ENCODE assay signal across 18 cellular contexts in the genomic region with DNA sequence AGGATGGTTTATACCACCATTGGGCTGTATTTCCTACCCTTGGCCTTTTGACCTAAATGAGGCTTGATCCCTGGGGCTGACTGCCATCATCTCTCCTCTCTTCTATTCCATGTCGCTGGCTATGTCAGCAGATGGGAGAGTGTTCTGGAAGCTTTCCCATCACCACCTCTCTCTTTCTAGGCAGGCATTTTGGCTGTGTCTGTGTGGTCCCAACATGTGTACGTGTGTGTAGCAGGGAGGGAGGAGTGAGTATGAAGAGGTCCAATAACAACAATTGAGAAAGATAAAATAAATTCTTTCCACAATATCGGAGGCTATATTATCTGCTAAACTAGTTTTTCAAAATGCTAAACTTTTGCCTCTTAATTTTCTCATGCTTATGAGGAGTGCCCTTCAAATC. TPM values are rescaled to one million over a fixed set of nuclear protein-coding genes. Genes with fewer than 3 reads are reported as not detected.
DNase-seq lines count a peak whose midpoint lies in the region; ATAC-seq and TF ChIP-seq lines count a peak whose summit lies in the region.
"Had no signal": no experiment of that assay in that cellular context is flagged by ENCODE, and none has a peak within 500 bp of the region (broad histone marks: within the 10 kb centered on the region; RNA-seq: fewer than 3 reads in every experiment).

No MANE protein-coding gene starts in this region.

- H3K36me3 Mint-ChIP-seq in nephron (ENCODE audit: low read depth), result peaks cover 7% of the 10 kb centered on the region
- H3K36me3 Mint-ChIP-seq: CD14-positive monocyte; CD4-positive, alpha-beta memory T cell had no signal

- no peaks in the 10 kb centered on the region for H3K9me3 Mint-ChIP-seq in nephron

- H3K27ac ChIP-seq in right atrium auricular region, result no peak overlapping the region
- no peak overlapping the region for H3K27ac ChIP-seq in ascending aorta
- H3K27ac ChIP-seq: 22Rv1, A549, BLaER1, GM23248 had no signal

- intact Hi-C loops in Right ventricle myocardium inferior (cut with DNase I) (no loop called here), left ventricle myocardium superior (cut with micrococcal nuclease) (no loop called here), ascending aorta (cut with DNase I) (no loop called here)

- peak; percentile 50 for ATAC-seq in Right ventricle myocardium inferior
- ATAC-seq in left ventricle myocardium superior, result peak; percentile 47
- no peak for ATAC-seq in GM18861 (IDR thresholded peaks at IDR 0.05; ENCODE audit: unreplicated experiment)
- ATAC-seq in GM19397 (IDR thresholded peaks at IDR 0.05; ENCODE audit: unreplicated experiment), result no peak
- ATAC-seq: A549, HepG2 had no signal

- H3K4me1 ChIP-seq in right atrium auricular region, result peaks cover 0 to 7% of the 10 kb centered on the region in 2 donors
- H3K4me1 ChIP-seq in ascending aorta, result no peaks in the 10 kb centered on the region
- H3K4me1 ChIP-seq: A549, HAP-1 had no signal

- H3K4me3 ChIP-seq in right atrium auricular region (no peak overlapping the region), ascending aorta (no peak overlapping the region)
- H3K4me3 ChIP-seq: A549, BLaER1, GM23248, HAP-1 had no signal

- H3K9me3 ChIP-seq in right atrium auricular region (no peaks in the 10 kb centered on the region), ascending aorta (no peaks in the 10 kb centered on the region)
- H3K9me3 ChIP-seq: A549, HAP-1 had no signal

- TF ChIP-seq CTCF in right atrium auricular region (IDR thresholded peaks at IDR 0.05), result no peak
- no peak for TF ChIP-seq CTCF in nephron (IDR thresholded peaks at IDR 0.05; ENCODE audit: unreplicated experiment in 3 of 3)
- no peak for TF ChIP-seq CTCF in ascending aorta (IDR thresholded peaks at IDR 0.05)

- DNase-seq in Right ventricle myocardium inferior (ENCODE audit: missing footprints) (no peak), right atrium auricular region (ENCODE audit: low spot score) (no peak), left ventricle myocardium superior (no peak), ascending aorta (ENCODE audit: low spot score in 2 of 2) (no peak)
- DNase-seq: CD4-positive, alpha-beta memory T cell; DMS153; DMS79 treated with DMSO at 0.1 percent for 48 hours; GF-D8; GM23248 had no signal

- no peaks in the 10 kb centered on the region for H3K36me3 ChIP-seq in right atrium auricular region
- no peaks in the 10 kb centered on the region for H3K36me3 ChIP-seq in ascending aorta
- H3K36me3 ChIP-seq: BLaER1, HAP-1 had no signal

- no peaks in the 10 kb centered on the region for H3K27me3 ChIP-seq in right atrium auricular region
- H3K27me3 ChIP-seq in ascending aorta, result no peaks in the 10 kb centered on the region
- H3K27me3 ChIP-seq: BLaER1 had no signal

- peak overlapping the region in 2 of 3 experiments; percentile 90 for H3K27ac Mint-ChIP-seq in nephron
- H3K27ac Mint-ChIP-seq: CD14-positive monocyte; CD4-positive, alpha-beta memory T cell had no signal

- H3K4me1 Mint-ChIP-seq in nephron, result peaks cover 23% of the 10 kb centered on the region
- H3K4me1 Mint-ChIP-seq: CD4-positive, alpha-beta memory T cell had no signal

- H3K27me3 Mint-ChIP-seq in nephron (ENCODE audit: low read depth), result peaks cover 10% of the 10 kb centered on the region

- no peak overlapping the region for H3K4me3 Mint-ChIP-seq in nephron
- H3K4me3 Mint-ChIP-seq: CD14-positive monocyte; CD4-positive, alpha-beta memory T cell had no signal

RNA-seq across cellular contexts. Expression of gene CGNL1, which starts 34.1 kb away (rescaled TPM):
- total RNA-seq in Right ventricle myocardium inferior (10.0 TPM), right atrium auricular region (10 to 100 TPM; 16.4 to 29.8 TPM), left ventricle myocardium superior (15.2 TPM), ascending aorta (3.5 TPM)
- total RNA-seq: CD4-positive, alpha-beta memory T cell had no signal

Comparison
In these comparisons a context has a peak if more than half of its experiments do, and no peak if none do; other contexts are left out.
1. ATAC-seq: peak in Right ventricle myocardium inferior (single experiment) and left ventricle myocardium superior (single experiment); none in GM18861 (single experiment) and GM19397 (single experiment).